Comparison of ENCODE assay signal across 8 cellular contexts in genomic region chr3:196274585-196274984, GRCh38. TPM values are rescaled to one million over a fixed set of nuclear protein-coding genes. Genes with fewer than 3 reads are reported as not detected.
DNase-seq lines count a peak whose midpoint lies in the region; ATAC-seq and TF ChIP-seq lines count a peak whose summit lies in the region.

No MANE protein-coding gene starts in this region.

- peak; percentile 50 for ATAC-seq in HG03575 (IDR thresholded peaks at IDR 0.05; ENCODE audit: extremely low read depth, insufficient number of reproducible peaks, low FRiP score, unreplicated experiment)

- no peaks in the 10 kb centered on the region for H3K36me3 ChIP-seq in breast epithelium

- H3K36me3 Mint-ChIP-seq in MCF 10A (ENCODE audit: insufficient read depth, unreplicated experiment) (peaks cover 23% of the 10 kb centered on the region), osteocyte (ENCODE audit: unreplicated experiment) (peaks cover 17% of the 10 kb centered on the region)

- intact Hi-C loops in MCF 10A (cut with micrococcal nuclease): no loop called here
- intact Hi-C loops in breast epithelium (cut with DNase I; ENCODE audit: low total_unique reads): no loop called here

- H3K27me3 ChIP-seq in breast epithelium: no peaks in the 10 kb centered on the region

- POLR2A ChIA-PET in MCF 10A (lab: Yijun Ruan, JAX): interaction anchor here (0.8 kb wide), 1 partner anchor 21 kb away, joined by 5 read pairs; no protein-coding TSS in a partner anchor

- H3K9me3 Mint-ChIP-seq in MCF 10A (ENCODE audit: unreplicated experiment) (no peaks in the 10 kb centered on the region), osteocyte (ENCODE audit: unreplicated experiment) (peaks cover 3% of the 10 kb centered on the region)

- peak overlapping the region; percentile 46 for H3K27ac Mint-ChIP-seq in MCF 10A (ENCODE audit: low read depth, unreplicated experiment)
- no peak overlapping the region for H3K27ac Mint-ChIP-seq in osteocyte (ENCODE audit: unreplicated experiment)

- no peak overlapping the region for H3K27ac ChIP-seq in breast epithelium

- no TSS peak for BruUV-seq in MCF 10A (replicated peaks; lab: Mats Ljungman, UMichigan)

- H3K9me3 ChIP-seq in breast epithelium: no peaks in the 10 kb centered on the region

- peaks cover 28% of the 10 kb centered on the region for H3K4me1 Mint-ChIP-seq in MCF 10A (ENCODE audit: insufficient read depth, unreplicated experiment)
- H3K4me1 Mint-ChIP-seq in osteocyte (ENCODE audit: unreplicated experiment): peaks cover 18% of the 10 kb centered on the region

- CTCF ChIA-PET in MCF 10A (lab: Yijun Ruan, JAX): no interaction called here

- no peak overlapping the region for H3K4me3 Mint-ChIP-seq in MCF 10A (ENCODE audit: unreplicated experiment)
- no peak overlapping the region for H3K4me3 Mint-ChIP-seq in osteocyte (ENCODE audit: unreplicated experiment)

- DNase-seq in MCF 10A (ENCODE audit: unreplicated experiment) (peak; percentile 53), breast epithelium (ENCODE audit: low spot score in 2 of 2) (no peak), activated T-cell treated with anti-CD3 and anti-CD28 coated beads for 4 hours (peak; percentile 58), putamen (ENCODE audit: low spot score) (peak; percentile 19), AML-193 (lab: John Stamatoyannopoulos, UW) (no peak), anterior cingulate cortex (lab: John Stamatoyannopoulos, UW) (no peak), osteocyte (ENCODE audit: extremely low spot score, unreplicated experiment) (no peak)

- TF ChIP-seq POLR2A in breast epithelium (IDR thresholded peaks at IDR 0.05): no peak

- H3K4me1 ChIP-seq in breast epithelium: no peaks in the 10 kb centered on the region

- TF ChIP-seq CTCF in MCF 10A (IDR thresholded peaks at IDR 0.05; ENCODE audit: unreplicated experiment) (no peak), breast epithelium (IDR thresholded peaks at IDR 0.05) (no peak), osteocyte (IDR thresholded peaks at IDR 0.05) (no peak)

- no peak overlapping the region for H3K4me3 ChIP-seq in breast epithelium

- H3K27me3 Mint-ChIP-seq in MCF 10A (ENCODE audit: insufficient read depth, unreplicated experiment): no peaks in the 10 kb centered on the region
- H3K27me3 Mint-ChIP-seq in osteocyte (ENCODE audit: unreplicated experiment): no peaks in the 10 kb centered on the region

RNA-seq across cellular contexts. Expression of gene PCYT1A, which starts 12.9 kb away (rescaled TPM):
- total RNA-seq in MCF 10A (2022) (64.5 and 78.1 TPM in 2 replicates), breast epithelium (10 to 100 TPM; 55.9 to 92.0 (median 56.4) TPM), osteocyte (65.1 and 66.2 TPM in 2 replicates)

RNA-seq across cellular contexts. Expression of gene DYNLT2B, which starts 43.5 kb away (rescaled TPM):
- total RNA-seq in MCF 10A (2022): 22.3 and 23.5 TPM in 2 replicates
- 10 to 100 TPM in 2 of 3 donors, 1 to 10 TPM in 1; 8.5 to 14.9 (median 14.1) TPM for total RNA-seq in breast epithelium
- 19.5 and 20.9 TPM in 2 replicates for total RNA-seq in osteocyte

RNA-seq across cellular contexts. Expression of gene SLC51A, which starts 58.3 kb away (rescaled TPM):
- total RNA-seq in MCF 10A (2022) (not detected in 2 replicates), breast epithelium (not detected), osteocyte (not detected in 2 replicates)

Comparison
In these comparisons a context has a peak if more than half of its experiments do, and no peak if none do; other contexts are left out.
1. DNase-seq: peak in MCF 10A (single experiment), activated T-cell treated with anti-CD3 and anti-CD28 coated beads for 4 hours (single experiment) and putamen (single experiment); none in breast epithelium (0 of 2), AML-193 (0 of 2), anterior cingulate cortex (0 of 58) and osteocyte (single experiment).